ENCODE assay signal across 1 cellular context in genomic region chr19:43563816-43564215, GRCh38.
TF ChIP-seq lines count a peak whose summit lies in the region.

No MANE protein-coding gene starts in this region.

TF ChIP-seq in K562, 482 proteins besides CTCF, POLR2A, EP300 and RAD21 (continued from another document):
- TF ChIP-seq PBX2 (CRISPR knock-in tag; IDR thresholded peaks at IDR 0.05; ENCODE audit: low read depth) = no peak
- no peak for TF ChIP-seq PBX2 (tag; conservative IDR thresholded peaks at IDR 0.05; ENCODE audit: low read depth)
- no peak for TF ChIP-seq ZNF696 (CRISPR knock-in tag; conservative IDR thresholded peaks at IDR 0.05)
- TF ChIP-seq MITF (IDR thresholded peaks at IDR 0.05) = no peak
- TF ChIP-seq THAP12 (CRISPR knock-in tag; IDR thresholded peaks at IDR 0.05) = no peak
TF ChIP-seq in K562: peak in this region for 5.
